17 cellular contexts compared by ENCODE assay signal in the genomic region with DNA sequence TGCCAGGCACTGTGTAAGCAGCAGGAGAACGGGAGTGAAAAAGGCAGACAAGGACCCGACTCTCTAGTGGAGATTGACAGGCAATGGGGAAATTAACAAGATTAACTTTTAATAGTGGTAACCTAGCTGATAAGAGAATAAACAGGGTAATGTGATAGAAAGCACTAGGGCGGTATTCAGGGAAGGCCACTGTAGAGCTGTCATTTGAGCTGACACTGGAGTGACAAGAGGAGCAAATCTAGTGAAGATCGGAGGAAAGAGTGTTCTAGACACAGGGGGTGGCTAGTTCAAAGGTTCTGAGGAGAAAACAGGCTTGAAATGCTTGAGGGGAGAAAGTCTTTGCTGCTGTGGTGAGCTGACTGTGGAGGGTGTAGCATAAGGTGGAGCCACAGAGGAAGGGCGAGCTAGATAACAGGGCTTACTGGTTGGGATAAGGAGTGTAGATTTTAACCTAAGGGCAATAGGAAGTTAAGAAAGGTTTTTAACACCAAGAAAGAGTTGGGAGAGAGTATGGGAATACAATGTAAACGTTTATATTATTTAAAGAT.
"Had no signal": no experiment of that assay in that cellular context is flagged by ENCODE, and none has a peak within 500 bp of the region (broad histone marks: within the 10 kb centered on the region; RNA-seq: fewer than 3 reads in every experiment).

No MANE protein-coding gene starts in this region.

- H3K27me3 ChIP-seq: body of pancreas, cardiac muscle cell, foreskin keratinocyte, spleen, upper lobe of left lung had no signal

- H3K9me3 ChIP-seq: body of pancreas, left ventricle myocardium inferior, prostate gland, spleen, upper lobe of left lung had no signal

- H3K4me1 ChIP-seq: body of pancreas, foreskin keratinocyte, prostate gland, spleen, upper lobe of left lung had no signal

- DNase-seq: activated CD4-positive, alpha-beta T cell treated with anti-CD3 and anti-CD28 coated beads for 4 hours; activated CD4-positive, alpha-beta T cell treated with anti-CD3 and anti-CD28 coated beads, Interleukin-2, amount 50 U/mL, for 48 hours; activated CD4-positive, CD25-positive, alpha-beta regulatory T cell; activated effector memory CD4-positive, alpha-beta T cell treated with anti-CD3 and anti-CD28 coated beads, Interleukin-2, amount 50 U/mL, for 16 hours; activated naive CD4-positive, alpha-beta T cell treated with anti-CD3 and anti-CD28 coated beads, Interleukin-2, amount 10 ng/mL, durations not matched to agents 7 days and 5 days; activated naive CD8-positive, alpha-beta T cell treated with anti-CD3 and anti-CD28 coated beads, Interleukin-2, amount 50 U/mL, for 24 hours; anterior cingulate cortex; body of pancreas; foreskin keratinocyte; left ventricle myocardium inferior; naive thymus-derived CD8-positive, alpha-beta T cell; spleen; stimulated activated CD4-positive, alpha-beta T cell treated with anti-CD3 and anti-CD28 coated beads, Interleukin-4, amount 100 ng/mL, for 1 hour; stimulated activated naive CD4-positive, alpha-beta T cell; upper lobe of left lung had no signal

- H3K36me3 ChIP-seq: cardiac muscle cell, left ventricle myocardium inferior, prostate gland, spleen, upper lobe of left lung had no signal

- H3K4me3 ChIP-seq: body of pancreas, cardiac muscle cell, left ventricle myocardium inferior, prostate gland, spleen, upper lobe of left lung had no signal

- H3K27ac ChIP-seq: body of pancreas, cardiac muscle cell, foreskin keratinocyte, left ventricle myocardium inferior, prostate gland, spleen, upper lobe of left lung had no signal
